8 cellular contexts compared by ENCODE assay signal in genomic region chr2:70247364-70248144, GRCh38.
A peak's percentile ranks its signal among the peaks of the same experiment; 100 is the strongest.
DNase-seq lines count a peak whose midpoint lies in the region; ATAC-seq and TF ChIP-seq lines count a peak whose summit lies in the region.

No MANE protein-coding gene starts in this region.

- peak overlapping the region; percentile 29 for H2AFZ ChIP-seq in neuron (ENCODE audit: low read depth, low read length)

- H3K4me3 ChIP-seq in epithelial cell of esophagus (ENCODE audit: low read length) (peak overlapping the region; percentile 98), neuron (ENCODE audit: low read length) (peak overlapping the region; percentile 67)

- no peak for TF ChIP-seq CTCF in RWPE1 (conservative IDR thresholded peaks at IDR 0.05; ENCODE audit: low read depth)
- TF ChIP-seq CTCF in epithelial cell of esophagus (IDR thresholded peaks at IDR 0.05; ENCODE audit: insufficient read depth, low read depth, low read length, missing control alignments) = no peak

- ATAC-seq in GM21360 (IDR thresholded peaks at IDR 0.05; ENCODE audit: unreplicated experiment) = no peak

- H3K9me3 ChIP-seq in neuron (ENCODE audit: low read length) = peaks cover 2% of the 10 kb centered on the region

- H3K4me1 Mint-ChIP-seq in activated naive CD4-positive, alpha-beta T cell treated with anti-CD3 and anti-CD28 coated beads, Interleukin-2, amount 10 ng/mL, durations not matched to agents 7 days and 5 days = peaks cover 35% of the 10 kb centered on the region

- peaks cover 26% of the 10 kb centered on the region for H3K36me3 Mint-ChIP-seq in activated naive CD4-positive, alpha-beta T cell treated with anti-CD3 and anti-CD28 coated beads, Interleukin-2, amount 10 ng/mL, durations not matched to agents 7 days and 5 days

- POLR2A ChIA-PET in RWPE1 (lab: Yijun Ruan, JAX; ENCODE audit: low non-redundant PET) = interaction anchor here (0.9 to 1.0 kb wide), 2 partner anchors 10 to 46 kb away, joined by 3 to 5 read pairs; partner anchors contain the start of genes PCYOX1 and SNRPG

- peaks cover 5% of the 10 kb centered on the region for H3K27me3 Mint-ChIP-seq in activated naive CD4-positive, alpha-beta T cell treated with anti-CD3 and anti-CD28 coated beads, Interleukin-2, amount 10 ng/mL, durations not matched to agents 7 days and 5 days

- no peaks in the 10 kb centered on the region for H3K9me3 Mint-ChIP-seq in activated naive CD4-positive, alpha-beta T cell treated with anti-CD3 and anti-CD28 coated beads, Interleukin-2, amount 10 ng/mL, durations not matched to agents 7 days and 5 days

- peak overlapping the region; percentile 96 for H3K27ac ChIP-seq in RWPE1

- H3K4me1 ChIP-seq in neuron (ENCODE audit: insufficient read depth, low read length) = peaks cover 18% of the 10 kb centered on the region

- H3K4me3 Mint-ChIP-seq in activated naive CD4-positive, alpha-beta T cell treated with anti-CD3 and anti-CD28 coated beads, Interleukin-2, amount 10 ng/mL, durations not matched to agents 7 days and 5 days = peak overlapping the region; percentile 89

- H3K27me3 ChIP-seq in neuron (ENCODE audit: insufficient read depth, low read length) = no peaks in the 10 kb centered on the region

- peaks cover 9% of the 10 kb centered on the region for H3K36me3 ChIP-seq in neuron (ENCODE audit: insufficient read depth, low read length)

- peak overlapping the region; percentile 95 for H3K27ac Mint-ChIP-seq in activated naive CD4-positive, alpha-beta T cell treated with anti-CD3 and anti-CD28 coated beads, Interleukin-2, amount 10 ng/mL, durations not matched to agents 7 days and 5 days

- DNase-seq in activated naive CD4-positive, alpha-beta T cell treated with anti-CD3 and anti-CD28 coated beads, Interleukin-2, amount 10 ng/mL, durations not matched to agents 7 days and 5 days = no peak
- DNase-seq in activated naive CD4-positive, alpha-beta T cell treated with Interleukin-2 at 50 U/mL for 16 hours = no peak
- DNase-seq in RWPE1 (ENCODE audit: low spot score) (peak; percentile 5), epithelial cell of esophagus (ENCODE audit: low read depth) (no peak), MV-4-11 (lab: John Stamatoyannopoulos, UW) (no peak), kidney glomerular epithelial cell (lab: John Stamatoyannopoulos, UW) (no peak)

- CTCF ChIA-PET in activated naive CD4-positive, alpha-beta T cell treated with anti-CD3 and anti-CD28 coated beads, Interleukin-2, amount 10 ng/mL, durations not matched to agents 7 days and 5 days (lab: Charles Lee) = interaction anchor here (1.0 to 1.2 kb wide), 2 partner anchors 46 to 57 kb away, joined by 3 to 5 read pairs; partner anchors contain the start of genes C2orf42 and SNRPG
- CTCF ChIA-PET in RWPE1 (lab: Yijun Ruan, JAX) = no interaction called here
